2 cellular contexts compared by ENCODE assay signal in the genomic region with DNA sequence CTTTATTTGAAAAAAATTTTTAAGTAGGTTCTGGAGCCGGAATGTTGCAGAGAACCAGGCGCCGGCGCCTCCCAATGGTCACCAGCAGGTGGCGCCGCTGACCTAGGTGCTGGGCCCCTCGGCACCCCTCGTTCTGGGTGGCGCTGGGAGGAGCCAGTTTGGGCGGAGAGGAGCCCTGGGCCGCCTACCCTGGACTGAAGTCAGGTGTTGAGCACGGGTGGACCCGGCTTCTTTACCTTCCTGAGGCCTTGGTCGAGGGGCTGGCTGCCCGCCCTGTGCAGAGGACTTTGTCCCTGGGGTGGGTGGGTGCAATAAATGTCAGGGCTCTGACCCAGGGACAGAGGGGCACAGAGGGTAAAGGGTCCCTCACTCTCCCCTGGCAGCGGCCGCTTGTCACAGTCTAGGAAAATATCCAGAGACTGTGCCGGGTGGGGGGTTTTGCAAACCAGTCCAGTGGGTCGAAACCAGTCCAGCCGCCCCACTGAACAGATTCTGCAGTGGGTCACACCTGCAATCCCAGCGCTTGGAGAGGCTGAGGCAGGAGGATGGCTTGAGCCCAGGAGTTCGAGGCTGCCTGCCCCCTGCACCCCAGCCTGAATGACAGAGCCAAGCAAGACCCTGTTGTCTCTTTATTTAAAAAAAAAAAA.
TF ChIP-seq lines count a peak whose summit lies in the region.

No MANE protein-coding gene starts in this region.

TF ChIP-seq in HCT116, 20 proteins besides CTCF, POLR2A, EP300 and RAD21:
- TF ChIP-seq TCF7L2 (IDR thresholded peaks at IDR 0.05; ENCODE audit: borderline replicate concordance, extremely low read depth, insufficient read depth, insufficient read length) (no peak), CBX3 (IDR thresholded peaks at IDR 0.05; ENCODE audit: low read depth) (no peak), EZH2phosphoT487 (IDR thresholded peaks at IDR 0.05; ENCODE audit: borderline replicate concordance) (no peak), FOSL1 (IDR thresholded peaks at IDR 0.05; ENCODE audit: low read depth) (no peak), JUND (IDR thresholded peaks at IDR 0.05) (no peak), ELF1 (IDR thresholded peaks at IDR 0.05; ENCODE audit: borderline replicate concordance, low read depth) (no peak), SIN3A (IDR thresholded peaks at IDR 0.05; ENCODE audit: low read depth) (no peak), EGR1 (IDR thresholded peaks at IDR 0.05; ENCODE audit: low read depth) (no peak), POLR2AphosphoS5 (IDR thresholded peaks at IDR 0.05; ENCODE audit: low read depth, low read length) (no peak), EZH2 (IDR thresholded peaks at IDR 0.05) (no peak), ZNF274 (IDR thresholded peaks at IDR 0.05; ENCODE audit: low read depth, low read length) (no peak), SP1 (IDR thresholded peaks at IDR 0.05; ENCODE audit: low read depth) (no peak), YY1 (IDR thresholded peaks at IDR 0.05; ENCODE audit: extremely low read depth, insufficient replicate concordance, low read depth, low read length) (no peak), CEBPB (IDR thresholded peaks at IDR 0.05; ENCODE audit: low read depth) (no peak)
- TF ChIP-seq, protein P1, sequence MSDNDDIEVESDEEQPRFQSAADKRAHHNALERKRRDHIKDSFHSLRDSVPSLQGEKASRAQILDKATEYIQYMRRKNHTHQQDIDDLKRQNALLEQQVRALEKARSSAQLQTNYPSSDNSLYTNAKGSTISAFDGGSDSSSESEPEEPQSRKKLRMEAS (IDR thresholded peaks at IDR 0.05), result no peak
- TF ChIP-seq, protein P2, sequence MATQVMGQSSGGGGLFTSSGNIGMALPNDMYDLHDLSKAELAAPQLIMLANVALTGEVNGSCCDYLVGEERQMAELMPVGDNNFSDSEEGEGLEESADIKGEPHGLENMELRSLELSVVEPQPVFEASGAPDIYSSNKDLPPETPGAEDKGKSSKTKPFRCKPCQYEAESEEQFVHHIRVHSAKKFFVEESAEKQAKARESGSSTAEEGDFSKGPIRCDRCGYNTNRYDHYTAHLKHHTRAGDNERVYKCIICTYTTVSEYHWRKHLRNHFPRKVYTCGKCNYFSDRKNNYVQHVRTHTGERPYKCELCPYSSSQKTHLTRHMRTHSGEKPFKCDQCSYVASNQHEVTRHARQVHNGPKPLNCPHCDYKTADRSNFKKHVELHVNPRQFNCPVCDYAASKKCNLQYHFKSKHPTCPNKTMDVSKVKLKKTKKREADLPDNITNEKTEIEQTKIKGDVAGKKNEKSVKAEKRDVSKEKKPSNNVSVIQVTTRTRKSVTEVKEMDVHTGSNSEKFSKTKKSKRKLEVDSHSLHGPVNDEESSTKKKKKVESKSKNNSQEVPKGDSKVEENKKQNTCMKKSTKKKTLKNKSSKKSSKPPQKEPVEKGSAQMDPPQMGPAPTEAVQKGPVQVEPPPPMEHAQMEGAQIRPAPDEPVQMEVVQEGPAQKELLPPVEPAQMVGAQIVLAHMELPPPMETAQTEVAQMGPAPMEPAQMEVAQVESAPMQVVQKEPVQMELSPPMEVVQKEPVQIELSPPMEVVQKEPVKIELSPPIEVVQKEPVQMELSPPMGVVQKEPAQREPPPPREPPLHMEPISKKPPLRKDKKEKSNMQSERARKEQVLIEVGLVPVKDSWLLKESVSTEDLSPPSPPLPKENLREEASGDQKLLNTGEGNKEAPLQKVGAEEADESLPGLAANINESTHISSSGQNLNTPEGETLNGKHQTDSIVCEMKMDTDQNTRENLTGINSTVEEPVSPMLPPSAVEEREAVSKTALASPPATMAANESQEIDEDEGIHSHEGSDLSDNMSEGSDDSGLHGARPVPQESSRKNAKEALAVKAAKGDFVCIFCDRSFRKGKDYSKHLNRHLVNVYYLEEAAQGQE (IDR thresholded peaks at IDR 0.05; ENCODE audit: low read depth), result no peak
- TF ChIP-seq, protein P3, sequence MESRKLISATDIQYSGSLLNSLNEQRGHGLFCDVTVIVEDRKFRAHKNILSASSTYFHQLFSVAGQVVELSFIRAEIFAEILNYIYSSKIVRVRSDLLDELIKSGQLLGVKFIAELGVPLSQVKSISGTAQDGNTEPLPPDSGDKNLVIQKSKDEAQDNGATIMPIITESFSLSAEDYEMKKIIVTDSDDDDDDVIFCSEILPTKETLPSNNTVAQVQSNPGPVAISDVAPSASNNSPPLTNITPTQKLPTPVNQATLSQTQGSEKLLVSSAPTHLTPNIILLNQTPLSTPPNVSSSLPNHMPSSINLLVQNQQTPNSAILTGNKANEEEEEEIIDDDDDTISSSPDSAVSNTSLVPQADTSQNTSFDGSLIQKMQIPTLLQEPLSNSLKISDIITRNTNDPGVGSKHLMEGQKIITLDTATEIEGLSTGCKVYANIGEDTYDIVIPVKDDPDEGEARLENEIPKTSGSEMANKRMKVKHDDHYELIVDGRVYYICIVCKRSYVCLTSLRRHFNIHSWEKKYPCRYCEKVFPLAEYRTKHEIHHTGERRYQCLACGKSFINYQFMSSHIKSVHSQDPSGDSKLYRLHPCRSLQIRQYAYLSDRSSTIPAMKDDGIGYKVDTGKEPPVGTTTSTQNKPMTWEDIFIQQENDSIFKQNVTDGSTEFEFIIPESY (IDR thresholded peaks at IDR 0.05; ENCODE audit: extremely low read depth, insufficient replicate concordance, low read length), result no peak

TF ChIP-seq in GM12878, 131 proteins besides CTCF, POLR2A, EP300 and RAD21:
- TF ChIP-seq SMC3 (IDR thresholded peaks at IDR 0.05; ENCODE audit: borderline replicate concordance, low read length), result peak; percentile 93
- no peak for TF ChIP-seq SMAD1 (IDR thresholded peaks at IDR 0.05; ENCODE audit: low read depth, partially characterized antibody)
- no peak for TF ChIP-seq NFYA (IDR thresholded peaks at IDR 0.05; ENCODE audit: borderline replicate concordance, low read depth, low read length)
- TF ChIP-seq, protein P3 (IDR thresholded peaks at IDR 0.05), result no peak
- TF ChIP-seq TAF1 (IDR thresholded peaks at IDR 0.05; ENCODE audit: borderline replicate concordance, low read depth, low read length), result no peak
- TF ChIP-seq, protein P4, sequence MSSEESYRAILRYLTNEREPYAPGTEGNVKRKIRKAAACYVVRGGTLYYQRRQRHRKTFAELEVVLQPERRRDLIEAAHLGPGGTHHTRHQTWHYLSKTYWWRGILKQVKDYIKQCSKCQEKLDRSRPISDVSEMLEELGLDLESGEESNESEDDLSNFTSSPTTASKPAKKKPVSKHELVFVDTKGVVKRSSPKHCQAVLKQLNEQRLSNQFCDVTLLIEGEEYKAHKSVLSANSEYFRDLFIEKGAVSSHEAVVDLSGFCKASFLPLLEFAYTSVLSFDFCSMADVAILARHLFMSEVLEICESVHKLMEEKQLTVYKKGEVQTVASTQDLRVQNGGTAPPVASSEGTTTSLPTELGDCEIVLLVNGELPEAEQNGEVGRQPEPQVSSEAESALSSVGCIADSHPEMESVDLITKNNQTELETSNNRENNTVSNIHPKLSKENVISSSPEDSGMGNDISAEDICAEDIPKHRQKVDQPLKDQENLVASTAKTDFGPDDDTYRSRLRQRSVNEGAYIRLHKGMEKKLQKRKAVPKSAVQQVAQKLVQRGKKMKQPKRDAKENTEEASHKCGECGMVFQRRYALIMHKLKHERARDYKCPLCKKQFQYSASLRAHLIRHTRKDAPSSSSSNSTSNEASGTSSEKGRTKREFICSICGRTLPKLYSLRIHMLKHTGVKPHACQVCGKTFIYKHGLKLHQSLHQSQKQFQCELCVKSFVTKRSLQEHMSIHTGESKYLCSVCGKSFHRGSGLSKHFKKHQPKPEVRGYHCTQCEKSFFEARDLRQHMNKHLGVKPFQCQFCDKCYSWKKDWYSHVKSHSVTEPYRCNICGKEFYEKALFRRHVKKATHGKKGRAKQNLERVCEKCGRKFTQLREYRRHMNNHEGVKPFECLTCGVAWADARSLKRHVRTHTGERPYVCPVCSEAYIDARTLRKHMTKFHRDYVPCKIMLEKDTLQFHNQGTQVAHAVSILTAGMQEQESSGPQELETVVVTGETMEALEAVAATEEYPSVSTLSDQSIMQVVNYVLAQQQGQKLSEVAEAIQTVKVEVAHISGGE (CRISPR knock-in tag; IDR thresholded peaks at IDR 0.05), result no peak
- TF ChIP-seq, protein P5, sequence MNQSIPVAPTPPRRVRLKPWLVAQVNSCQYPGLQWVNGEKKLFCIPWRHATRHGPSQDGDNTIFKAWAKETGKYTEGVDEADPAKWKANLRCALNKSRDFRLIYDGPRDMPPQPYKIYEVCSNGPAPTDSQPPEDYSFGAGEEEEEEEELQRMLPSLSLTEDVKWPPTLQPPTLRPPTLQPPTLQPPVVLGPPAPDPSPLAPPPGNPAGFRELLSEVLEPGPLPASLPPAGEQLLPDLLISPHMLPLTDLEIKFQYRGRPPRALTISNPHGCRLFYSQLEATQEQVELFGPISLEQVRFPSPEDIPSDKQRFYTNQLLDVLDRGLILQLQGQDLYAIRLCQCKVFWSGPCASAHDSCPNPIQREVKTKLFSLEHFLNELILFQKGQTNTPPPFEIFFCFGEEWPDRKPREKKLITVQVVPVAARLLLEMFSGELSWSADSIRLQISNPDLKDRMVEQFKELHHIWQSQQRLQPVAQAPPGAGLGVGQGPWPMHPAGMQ (IDR thresholded peaks at IDR 0.05; ENCODE audit: borderline replicate concordance), result no peak
- TF ChIP-seq NFXL1 (IDR thresholded peaks at IDR 0.05; ENCODE audit: borderline replicate concordance), result no peak
- no peak for TF ChIP-seq ESRRA (IDR thresholded peaks at IDR 0.05; ENCODE audit: low read length)
- TF ChIP-seq TCF12 (IDR thresholded peaks at IDR 0.05; ENCODE audit: low read depth, low read length), result 0 out of 2 replicates have a peak, but pooled peaks have one; percentile 17
- TF ChIP-seq POLR2AphosphoS2 (IDR thresholded peaks at IDR 0.05; ENCODE audit: low read depth, low read length), result no peak
- no peak for TF ChIP-seq MTA3 (IDR thresholded peaks at IDR 0.05; ENCODE audit: borderline replicate concordance, low read length)
- no peak for TF ChIP-seq CBX5 (IDR thresholded peaks at IDR 0.05; ENCODE audit: low read depth)
- TF ChIP-seq MTA2 (IDR thresholded peaks at IDR 0.05; ENCODE audit: low read depth), result no peak
- peak; percentile 9 to 56; a peak in 1 of 4 replicates for TF ChIP-seq BHLHE40 (IDR thresholded peaks at IDR 0.05; ENCODE audit: borderline replicate concordance in 1 of 2, low read depth in 2 of 2, low read length in 1 of 2)
- 0 out of 2 replicates have a peak, but pooled peaks have one; percentile 38 for TF ChIP-seq SMARCA5 (IDR thresholded peaks at IDR 0.05)
- TF ChIP-seq POU2F2 (IDR thresholded peaks at IDR 0.05; ENCODE audit: borderline replicate concordance, low read depth, low read length), result no peak
- TF ChIP-seq, protein P2 (IDR thresholded peaks at IDR 0.05; ENCODE audit: low read depth, low read length), result no peak
- TF ChIP-seq RBBP5 (conservative IDR thresholded peaks at IDR 0.05), result no peak
- no peak for TF ChIP-seq TCF3 (IDR thresholded peaks at IDR 0.05; ENCODE audit: borderline replicate concordance, insufficient read depth, low read depth, low read length)
- no peak for TF ChIP-seq FOXK2 (IDR thresholded peaks at IDR 0.05)
- no peak for TF ChIP-seq SMAD5 (IDR thresholded peaks at IDR 0.05; ENCODE audit: low read depth)
- TF ChIP-seq TBL1XR1 (IDR thresholded peaks at IDR 0.05; ENCODE audit: low read depth, low read length), result no peak
- TF ChIP-seq ZZZ3 (IDR thresholded peaks at IDR 0.05; ENCODE audit: control insufficient read depth, insufficient read length, low read depth), result no peak
- no peak for TF ChIP-seq HDAC2 (IDR thresholded peaks at IDR 0.05)
- TF ChIP-seq HDAC6 (IDR thresholded peaks at IDR 0.05; ENCODE audit: unreplicated experiment), result no peak
- TF ChIP-seq, protein P6, sequence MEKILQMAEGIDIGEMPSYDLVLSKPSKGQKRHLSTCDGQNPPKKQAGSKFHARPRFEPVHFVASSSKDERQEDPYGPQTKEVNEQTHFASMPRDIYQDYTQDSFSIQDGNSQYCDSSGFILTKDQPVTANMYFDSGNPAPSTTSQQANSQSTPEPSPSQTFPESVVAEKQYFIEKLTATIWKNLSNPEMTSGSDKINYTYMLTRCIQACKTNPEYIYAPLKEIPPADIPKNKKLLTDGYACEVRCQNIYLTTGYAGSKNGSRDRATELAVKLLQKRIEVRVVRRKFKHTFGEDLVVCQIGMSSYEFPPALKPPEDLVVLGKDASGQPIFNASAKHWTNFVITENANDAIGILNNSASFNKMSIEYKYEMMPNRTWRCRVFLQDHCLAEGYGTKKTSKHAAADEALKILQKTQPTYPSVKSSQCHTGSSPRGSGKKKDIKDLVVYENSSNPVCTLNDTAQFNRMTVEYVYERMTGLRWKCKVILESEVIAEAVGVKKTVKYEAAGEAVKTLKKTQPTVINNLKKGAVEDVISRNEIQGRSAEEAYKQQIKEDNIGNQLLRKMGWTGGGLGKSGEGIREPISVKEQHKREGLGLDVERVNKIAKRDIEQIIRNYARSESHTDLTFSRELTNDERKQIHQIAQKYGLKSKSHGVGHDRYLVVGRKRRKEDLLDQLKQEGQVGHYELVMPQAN (conservative IDR thresholded peaks at IDR 0.05), result no peak
- TF ChIP-seq GABPA (IDR thresholded peaks at IDR 0.05; ENCODE audit: low read depth), result no peak
- peak; percentile 83 for TF ChIP-seq YY1 (IDR thresholded peaks at IDR 0.05; ENCODE audit: low read depth, low read length)
- no peak for TF ChIP-seq MXI1 (IDR thresholded peaks at IDR 0.05; ENCODE audit: low read depth, low read length)
TF ChIP-seq in GM12878: peak in this region for 5.
